25 cellular contexts compared by ENCODE assay signal in the genomic region with DNA sequence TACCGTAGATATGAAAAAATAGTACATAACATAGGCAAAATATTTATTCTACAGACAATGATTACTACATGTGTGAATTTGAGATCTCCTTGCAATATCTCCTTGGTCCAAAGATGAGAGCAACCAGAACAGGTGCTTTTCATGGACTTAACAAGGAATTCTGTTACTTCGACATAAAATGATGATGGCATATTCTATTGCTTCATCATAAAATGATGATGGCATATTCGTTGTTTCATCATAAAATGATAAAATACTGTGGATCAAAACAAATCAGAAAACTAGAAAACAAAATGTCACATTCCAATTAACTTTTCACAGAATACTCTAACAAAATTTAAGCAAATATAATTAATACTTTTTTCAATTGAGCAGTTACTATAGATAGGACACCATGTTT.
"Had no signal": no experiment of that assay in that cellular context is flagged by ENCODE, and none has a peak within 500 bp of the region (broad histone marks: within the 10 kb centered on the region; RNA-seq: fewer than 3 reads in every experiment).

No MANE protein-coding gene starts in this region.

- ATAC-seq: activated CD4-positive, alpha-beta T cell treated with anti-CD3 and anti-CD28 coated beads for 36 hours; activated CD8-positive, alpha-beta memory T cell treated with anti-CD3 and anti-CD28 coated beads, Interleukin-2, amount 10 ng/mL, durations not matched to agents 7 days and 5 days; body of pancreas; left lobe of liver; stimulated activated naive CD8-positive, alpha-beta T cell treated with anti-CD3 and anti-CD28 coated beads, Interleukin-15, Interleukin-2, amounts not matched to agents 100 U/mL and 50 U/mL, for 24 hours; WTC11 had no signal

- H3K27ac ChIP-seq: body of pancreas, tibial artery had no signal

- H3K27ac Mint-ChIP-seq: activated CD4-positive, alpha-beta T cell treated with anti-CD3 and anti-CD28 coated beads for 36 hours; activated CD8-positive, alpha-beta memory T cell treated with anti-CD3 and anti-CD28 coated beads, Interleukin-2, amount 10 ng/mL, durations not matched to agents 7 days and 5 days; activated naive CD8-positive, alpha-beta T cell treated with anti-CD3 and anti-CD28 coated beads, Interleukin-2, amount 10 ng/mL, durations not matched to agents 7 days and 5 days; activated T-helper 2 cell treated with anti-CD3 and anti-CD28 coated beads, Interferon-gamma antibody, Interleukin-2, Interleukin-4, amounts not matched to agents 10 μg/mL and 5 μg/mL and 100 μg/mL, durations not matched to agents 14 hours and 24 hours and 36 hours; endodermal cell had no signal

- H3K27me3 Mint-ChIP-seq: activated CD4-positive, alpha-beta T cell treated with anti-CD3 and anti-CD28 coated beads for 36 hours; activated CD8-positive, alpha-beta memory T cell treated with anti-CD3 and anti-CD28 coated beads, Interleukin-2, amount 10 ng/mL, durations not matched to agents 7 days and 5 days; activated naive CD8-positive, alpha-beta T cell treated with anti-CD3 and anti-CD28 coated beads, Interleukin-2, amount 10 ng/mL, durations not matched to agents 7 days and 5 days had no signal

- H3K4me3 ChIP-seq: body of pancreas, lung, tibial artery had no signal

- H3K4me3 Mint-ChIP-seq: activated CD4-positive, alpha-beta T cell treated with anti-CD3 and anti-CD28 coated beads for 36 hours; activated CD8-positive, alpha-beta memory T cell treated with anti-CD3 and anti-CD28 coated beads, Interleukin-2, amount 10 ng/mL, durations not matched to agents 7 days and 5 days; activated naive CD8-positive, alpha-beta T cell treated with anti-CD3 and anti-CD28 coated beads, Interleukin-2, amount 10 ng/mL, durations not matched to agents 7 days and 5 days; endodermal cell; nephron; WTC11 had no signal

- FAIRE-seq: kidney had no signal

- H3K27me3 ChIP-seq: body of pancreas, tibial artery had no signal

- H3K9me3 Mint-ChIP-seq: activated naive CD8-positive, alpha-beta T cell treated with anti-CD3 and anti-CD28 coated beads, Interleukin-2, amount 10 ng/mL, durations not matched to agents 7 days and 5 days; activated T-helper 2 cell treated with anti-CD3 and anti-CD28 coated beads, Interferon-gamma antibody, Interleukin-2, Interleukin-4, amounts not matched to agents 10 μg/mL and 5 μg/mL and 100 μg/mL, durations not matched to agents 14 hours and 24 hours and 36 hours; endodermal cell; nephron; WTC11 had no signal

- DNase-seq: activated CD4-positive, alpha-beta T cell treated with anti-CD3 and anti-CD28 coated beads for 36 hours; activated CD4-positive, alpha-beta T cell treated with anti-CD3 and anti-CD28 coated beads, Interleukin-2, amount 50 U/mL, for 48 hours; activated CD8-positive, alpha-beta memory T cell treated with anti-CD3 and anti-CD28 coated beads, Interleukin-2, amount 10 ng/mL, durations not matched to agents 7 days and 5 days; activated naive CD4-positive, alpha-beta T cell treated with Interleukin-2 at 50 U/mL for 16 hours; activated naive CD8-positive, alpha-beta T cell treated with anti-CD3 and anti-CD28 coated beads, Interleukin-2, amount 10 ng/mL, durations not matched to agents 7 days and 5 days; amygdala; body of pancreas; caudate nucleus; endodermal cell; foreskin melanocyte; hypothalamus; kidney; midbrain; occipital lobe; stimulated activated CD4-positive, alpha-beta T cell treated with anti-CD3 and anti-CD28 coated beads, Interleukin-12 subunit alpha, Interleukin-12 subunit beta, amount 100 ng/mL, for 4 hours; stimulated activated CD4-positive, alpha-beta T cell treated with anti-CD3 and anti-CD28 coated beads, Interleukin-1b, Interleukin-23, amount 100 ng/mL, for 48 hours; stimulated activated CD8-positive, alpha-beta memory T cell treated with anti-CD3 and anti-CD28 coated beads, Interleukin-4, amount 100 ng/mL, for 48 hours; stimulated activated naive CD8-positive, alpha-beta T cell treated with anti-CD3 and anti-CD28 coated beads, Interleukin-15, Interleukin-2, amounts not matched to agents 100 U/mL and 50 U/mL, for 24 hours; substantia nigra; tibial artery had no signal

- H3K36me3 Mint-ChIP-seq: WTC11 had no signal

- H3K36me3 ChIP-seq: tibial artery had no signal

- H3K4me1 ChIP-seq: body of pancreas had no signal

- H3K9me3 ChIP-seq: body of pancreas, tibial artery had no signal
